In the genomic region with DNA sequence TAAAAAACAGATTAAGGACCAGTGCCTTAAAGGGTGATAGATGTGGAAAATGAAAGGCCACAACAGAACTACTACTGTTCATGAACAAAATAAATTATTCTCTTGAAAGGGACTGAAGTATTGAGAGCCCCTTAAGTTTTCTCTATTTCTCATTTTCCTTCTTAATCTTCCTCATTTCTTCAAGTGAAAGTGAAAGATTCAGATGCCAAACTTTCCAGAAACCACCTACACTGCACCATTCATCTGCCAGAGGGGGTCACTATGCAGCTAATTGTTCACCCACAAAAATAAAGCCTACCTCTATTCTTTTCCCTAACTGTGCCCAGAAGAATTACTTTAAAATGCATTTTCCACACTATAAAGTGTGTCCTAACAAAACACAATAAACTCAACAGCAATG, we compare ENCODE assay signal across 12 cellular contexts.
DNase-seq lines count a peak whose midpoint lies in the region; ATAC-seq, FAIRE-seq and TF ChIP-seq lines count a peak whose summit lies in the region.
"Had no signal": no experiment of that assay in that cellular context is flagged by ENCODE, and none has a peak within 500 bp of the region (broad histone marks: within the 10 kb centered on the region; RNA-seq: fewer than 3 reads in every experiment).

No MANE protein-coding gene starts in this region.

- no peak for FAIRE-seq in K562 (lab: Jason Lieb, UNC)

- H3K27ac Mint-ChIP-seq in stimulated activated naive CD8-positive, alpha-beta T cell treated with anti-CD3 and anti-CD28 coated beads, Interleukin-15, amount 100 ng/mL, for 72 hours = no peak overlapping the region
- H3K27ac Mint-ChIP-seq: CD4-positive, alpha-beta T cell had no signal

- TF ChIP-seq CTCF in heart right ventricle (IDR thresholded peaks at IDR 0.05) (peak in 7 of 9 donors; percentile 25 to 54 (median 37)), K562 (IDR thresholded peaks at IDR 0.05 in 2 of 3, conservative IDR thresholded peaks at IDR 0.05 in 1 of 3; ENCODE audit: insufficient read depth in 2 of 3, low read depth in 1 of 3, low read length in 3 of 3) (peak in 2 of 3 experiments; percentile 4 to 52; a peak in 2 of 6 replicates)

- H3K27me3 ChIP-seq in heart right ventricle (no peaks in the 10 kb centered on the region), right cardiac atrium (ENCODE audit: control insufficient read depth, insufficient read depth) (no peaks in the 10 kb centered on the region), K562 (ENCODE audit: control insufficient read depth in 2 of 2, insufficient read depth in 2 of 2, low read length in 2 of 2) (no peaks in the 10 kb centered on the region)

- H3K9ac ChIP-seq in K562 (ENCODE audit: insufficient read depth in 1 of 2, low read depth in 2 of 2, low read length in 2 of 2) = no peak overlapping the region

- no TSS peak for BruUV-seq in K562 (replicated peaks; lab: Mats Ljungman, UMichigan)

- no peak for TF ChIP-seq POLR2A in K562 (conservative IDR thresholded peaks at IDR 0.05)

- H3K4me1 Mint-ChIP-seq in stimulated activated naive CD8-positive, alpha-beta T cell treated with anti-CD3 and anti-CD28 coated beads, Interleukin-15, amount 100 ng/mL, for 72 hours = peaks cover 6% of the 10 kb centered on the region

- intact Hi-C loops in heart right ventricle (cut with DNase I) = loop anchor here in 6 of 10 donors (10.0 kb wide), 2 partner anchors 392 to 402 kb away; no protein-coding TSS in a partner anchor
- intact Hi-C loops in right cardiac atrium (cut with DNase I) = no loop called here
- intact Hi-C loops in K562 (cut with micrococcal nuclease) = loop anchor here (2.0 to 10.0 kb wide), 4 partner anchors 140 to 1000 kb away; partner anchors contain the start of gene NR4A2

- H3K4me2 ChIP-seq in K562 (ENCODE audit: insufficient read depth, low read length) = no peak overlapping the region

- no peaks in the 10 kb centered on the region for H4K20me1 ChIP-seq in K562 (replicated peaks; ENCODE audit: control insufficient read depth, insufficient read depth, low read length)

- no peaks in the 10 kb centered on the region for H3K27me3 Mint-ChIP-seq in stimulated activated naive CD8-positive, alpha-beta T cell treated with anti-CD3 and anti-CD28 coated beads, Interleukin-15, amount 100 ng/mL, for 72 hours
- H3K27me3 Mint-ChIP-seq: CD4-positive, alpha-beta T cell had no signal

- H3K36me3 ChIP-seq in heart right ventricle = no peaks in the 10 kb centered on the region
- H3K36me3 ChIP-seq in K562 (ENCODE audit: control insufficient read depth, insufficient read depth, low read length) = no peaks in the 10 kb centered on the region

- no peaks in the 10 kb centered on the region for H3K9me3 Mint-ChIP-seq in stimulated activated naive CD8-positive, alpha-beta T cell treated with anti-CD3 and anti-CD28 coated beads, Interleukin-15, amount 100 ng/mL, for 72 hours
- H3K9me3 Mint-ChIP-seq: CD4-positive, alpha-beta T cell had no signal

- POLR2A ChIA-PET in K562 (lab: Yijun Ruan, JAX) = no interaction called here

- in situ Hi-C loops in K562 (cut with MboI) = no loop called here

- ATAC-seq in heart right ventricle (no peak), right cardiac atrium (no peak), HG03103 (IDR thresholded peaks at IDR 0.05; ENCODE audit: low read depth, unreplicated experiment) (peak; percentile 70), K562 (peak; percentile 64; the same call in 2 of the 3 replicates), GM19452 (IDR thresholded peaks at IDR 0.05; ENCODE audit: unreplicated experiment) (no peak)
- peak; percentile 76 for ATAC-seq in stimulated activated naive CD8-positive, alpha-beta T cell treated with anti-CD3 and anti-CD28 coated beads, Interleukin-15, amount 100 ng/mL, for 72 hours
- ATAC-seq: psoas muscle had no signal

- H3K4me1 ChIP-seq in heart right ventricle (no peaks in the 10 kb centered on the region), right cardiac atrium (ENCODE audit: control insufficient read depth, insufficient read depth, low read length) (no peaks in the 10 kb centered on the region), K562 (replicated peaks in 1 of 2; ENCODE audit: control insufficient read depth in 2 of 2, insufficient read depth in 2 of 2, low read length in 2 of 2) (no peaks in the 10 kb centered on the region)
- H3K4me1 ChIP-seq: psoas muscle had no signal

- CTCF ChIA-PET in K562 (lab: Yijun Ruan, JAX; ENCODE audit: low intra/inter-chr PET ratio) = no interaction called here

- H2AFZ ChIP-seq in K562 (ENCODE audit: low read depth, low read length) = no peak overlapping the region

- peak; percentile 31 to 55; a peak in 3 of 4 replicates for TF ChIP-seq RAD21 in K562 (CRISPR knock-in tag; conservative IDR thresholded peaks at IDR 0.05 in 1 of 2, IDR thresholded peaks at IDR 0.05 in 1 of 2)

- H3K27ac ChIP-seq in heart right ventricle (no peak overlapping the region), right cardiac atrium (ENCODE audit: low read length) (no peak overlapping the region), K562 (ENCODE audit: extremely low read depth, low read depth, low read length) (no peak overlapping the region)
- H3K27ac ChIP-seq: coronary artery, psoas muscle had no signal

- H3K4me3 Mint-ChIP-seq in stimulated activated naive CD8-positive, alpha-beta T cell treated with anti-CD3 and anti-CD28 coated beads, Interleukin-15, amount 100 ng/mL, for 72 hours = no peak overlapping the region
- H3K4me3 Mint-ChIP-seq: CD4-positive, alpha-beta T cell had no signal

- H3K4me3 ChIP-seq in heart right ventricle = no peak overlapping the region
- no peak overlapping the region for H3K4me3 ChIP-seq in right cardiac atrium (ENCODE audit: low read length)
- no peak overlapping the region for H3K4me3 ChIP-seq in K562
- H3K4me3 ChIP-seq: coronary artery, psoas muscle had no signal

- no peaks in the 10 kb centered on the region for H3K9me1 ChIP-seq in K562 (ENCODE audit: control insufficient read depth, insufficient read depth, low read length)

- H3K79me2 ChIP-seq in K562 (ENCODE audit: control insufficient read depth, insufficient read depth, low read length) = no peaks in the 10 kb centered on the region

- H3K9me3 ChIP-seq in heart right ventricle (no peaks in the 10 kb centered on the region), right cardiac atrium (ENCODE audit: control insufficient read depth, low read length) (no peaks in the 10 kb centered on the region), K562 (replicated peaks; ENCODE audit: control insufficient read depth, insufficient read depth, low read depth, low read length) (no peaks in the 10 kb centered on the region; the same call in 1 of the 2 replicates)
- H3K9me3 ChIP-seq: psoas muscle had no signal

- DNase-seq in heart right ventricle (no peak), right cardiac atrium (no peak), K562 (ENCODE audit: extremely low read depth in 1 of 4, low spot score in 3 of 4) (no peak), SHP77 (lab: John Stamatoyannopoulos, UW) (no peak)
- DNase-seq in stimulated activated naive CD8-positive, alpha-beta T cell treated with anti-CD3 and anti-CD28 coated beads, Interleukin-15, amount 100 ng/mL, for 72 hours = no peak
- DNase-seq in activated naive CD4-positive, alpha-beta T cell (lab: John Stamatoyannopoulos, UW) = no peak
- DNase-seq: CD4-positive, alpha-beta T cell; NCI-H1092 treated with DMSO at 0.1 percent for 48 hours; psoas muscle had no signal

- TF ChIP-seq EP300 in K562 (IDR thresholded peaks at IDR 0.05; ENCODE audit: low read length) = no peak

TF ChIP-seq in K562, 482 proteins besides CTCF, POLR2A, EP300 and RAD21:
- no peak for TF ChIP-seq NFE2 (IDR thresholded peaks at IDR 0.05; ENCODE audit: low read depth)
- no peak for TF ChIP-seq MEF2A (IDR thresholded peaks at IDR 0.05; ENCODE audit: control insufficient read depth, low read depth, low read length)
- 0 out of 2 replicates have a peak, but pooled peaks have one; percentile 13 for TF ChIP-seq SMC3 (conservative IDR thresholded peaks at IDR 0.05; ENCODE audit: insufficient read depth, low read depth, low read length)

Comparison
In these comparisons a context has a peak if more than half of its experiments do, and no peak if none do; other contexts are left out.
1. intact Hi-C loops: an anchor here in heart right ventricle (10.0 kb wide) and K562 (2.0 to 10.0 kb wide); none called in right cardiac atrium.
2. ATAC-seq: peak in HG03103 (single experiment), K562 (single experiment) and stimulated activated naive CD8-positive, alpha-beta T cell treated with anti-CD3 and anti-CD28 coated beads, Interleukin-15, amount 100 ng/mL, for 72 hours (single experiment); none in heart right ventricle (0 of 8), right cardiac atrium (0 of 2) and GM19452 (single experiment).